ENCODE assay signal across 23 cellular contexts in genomic region chr9:123304340-123304691, GRCh38. TPM values are rescaled to one million over a fixed set of nuclear protein-coding genes. Genes with fewer than 3 reads are reported as not detected.
A peak's percentile ranks its signal among the peaks of the same experiment; 100 is the strongest.
DNase-seq lines count a peak whose midpoint lies in the region; ATAC-seq lines count a peak whose summit lies in the region.
"Had no signal": no experiment of that assay in that cellular context is flagged by ENCODE, and none has a peak within 500 bp of the region (broad histone marks: within the 10 kb centered on the region; RNA-seq: fewer than 3 reads in every experiment).

No MANE protein-coding gene starts in this region.

- H3K4me1 ChIP-seq in Karpas-422 (ENCODE audit: low read length), result peaks cover 15% of the 10 kb centered on the region
- H3K4me1 ChIP-seq: lower lobe of right lung had no signal

- ATAC-seq in stimulated activated naive CD8-positive, alpha-beta T cell treated with anti-CD3 and anti-CD28 coated beads, Interleukin-15, amount 100 ng/mL, for 72 hours, result no peak
- ATAC-seq in stimulated activated naive CD8-positive, alpha-beta T cell treated with anti-CD3 and anti-CD28 coated beads, Interleukin-15, Interleukin-2, amounts not matched to agents 100 U/mL and 50 U/mL, for 24 hours, result no peak
- no peak for ATAC-seq in central memory CD8-positive, alpha-beta T cell (replicated peaks; ENCODE audit: extremely low read depth, poor library complexity, severe bottlenecking)
- ATAC-seq in stimulated activated naive B cell treated with anti-CD40 and anti-IgM and Interleukin-4, amounts not matched to agents 10 μg/mL and 1 μg/mL and 100 μg/mL, for 72 hours (replicated peaks), result no peak
- ATAC-seq in GM21360 (IDR thresholded peaks at IDR 0.05; ENCODE audit: unreplicated experiment), result no peak
- ATAC-seq: esophagus mucosa had no signal

- peaks cover 3% of the 10 kb centered on the region for H3K36me3 Mint-ChIP-seq in central memory CD8-positive, alpha-beta T cell (ENCODE audit: insufficient read depth)
- H3K36me3 Mint-ChIP-seq in stimulated activated naive B cell treated with anti-CD40 and anti-IgM and Interleukin-4, amounts not matched to agents 10 μg/mL and 1 μg/mL and 100 μg/mL, for 72 hours, result no peaks in the 10 kb centered on the region
- H3K36me3 Mint-ChIP-seq: brain had no signal

- peak overlapping the region in 1 of 2 donors; percentile 75 for H3K27ac Mint-ChIP-seq in stimulated activated naive CD8-positive, alpha-beta T cell treated with anti-CD3 and anti-CD28 coated beads, Interleukin-15, amount 100 ng/mL, for 72 hours
- peak overlapping the region; percentile 95 for H3K27ac Mint-ChIP-seq in central memory CD8-positive, alpha-beta T cell (ENCODE audit: low read depth)
- H3K27ac Mint-ChIP-seq in stimulated activated naive B cell treated with anti-CD40 and anti-IgM and Interleukin-4, amounts not matched to agents 10 μg/mL and 1 μg/mL and 100 μg/mL, for 72 hours, result peak overlapping the region; percentile 86
- H3K27ac Mint-ChIP-seq: brain had no signal

- H3K9me2 ChIP-seq in Karpas-422 (replicated peaks; ENCODE audit: insufficient read depth, low read length), result no peaks in the 10 kb centered on the region

- no peaks in the 10 kb centered on the region for H3K9me3 ChIP-seq in Karpas-422 (ENCODE audit: low read length)
- H3K9me3 ChIP-seq: lower lobe of right lung, tibial nerve had no signal

- no peaks in the 10 kb centered on the region for H4K20me1 ChIP-seq in Karpas-422 (ENCODE audit: insufficient read depth, low read depth, low read length)

- H3K27me3 Mint-ChIP-seq in stimulated activated naive CD8-positive, alpha-beta T cell treated with anti-CD3 and anti-CD28 coated beads, Interleukin-15, amount 100 ng/mL, for 72 hours, result no peaks in the 10 kb centered on the region
- no peaks in the 10 kb centered on the region for H3K27me3 Mint-ChIP-seq in central memory CD8-positive, alpha-beta T cell
- no peaks in the 10 kb centered on the region for H3K27me3 Mint-ChIP-seq in stimulated activated naive B cell treated with anti-CD40 and anti-IgM and Interleukin-4, amounts not matched to agents 10 μg/mL and 1 μg/mL and 100 μg/mL, for 72 hours
- H3K27me3 Mint-ChIP-seq: activated B cell treated with CpG ODN at 0.5 μM for 24 hours; stimulated activated naive CD8-positive, alpha-beta T cell treated with anti-CD3 and anti-CD28 coated beads, Interleukin-15, Interleukin-2, amounts not matched to agents 100 ng/mL and 50 ng/mL, for 24 hours had no signal

- peaks cover 42% of the 10 kb centered on the region for H3K4me1 Mint-ChIP-seq in stimulated activated naive CD8-positive, alpha-beta T cell treated with anti-CD3 and anti-CD28 coated beads, Interleukin-15, amount 100 ng/mL, for 72 hours
- peaks cover 44% of the 10 kb centered on the region for H3K4me1 Mint-ChIP-seq in central memory CD8-positive, alpha-beta T cell
- peaks cover 16 to 17% of the 10 kb centered on the region in 2 donors for H3K4me1 Mint-ChIP-seq in stimulated activated naive B cell treated with anti-CD40 and anti-IgM and Interleukin-4, amounts not matched to agents 10 μg/mL and 1 μg/mL and 100 μg/mL, for 72 hours

- no peak overlapping the region for H2AFZ ChIP-seq in Karpas-422 (ENCODE audit: low read length)

- DNase-seq in stimulated activated naive CD8-positive, alpha-beta T cell treated with anti-CD3 and anti-CD28 coated beads, Interleukin-15, amount 100 ng/mL, for 72 hours, result no peak
- no peak for DNase-seq in stimulated activated naive CD8-positive, alpha-beta T cell treated with anti-CD3 and anti-CD28 coated beads, Interleukin-15, Interleukin-2, amounts not matched to agents 100 U/mL and 50 U/mL, for 24 hours
- DNase-seq in Karpas-422 (no peak), HPDE6-E6E7 (ENCODE audit: extremely low spot score) (no peak)
- no peak for DNase-seq in central memory CD8-positive, alpha-beta T cell (ENCODE audit: low spot score in 2 of 2)
- no peak for DNase-seq in stimulated activated naive B cell treated with anti-CD40 and anti-IgM and Interleukin-4, amounts not matched to agents 10 μg/mL and 1 μg/mL and 100 μg/mL, for 72 hours
- DNase-seq in activated CD4-positive, alpha-beta T cell treated with anti-CD3 and anti-CD28 coated beads for 48 hours, result no peak
- DNase-seq: activated B cell treated with CpG ODN at 0.5 μM for 24 hours; COR-L47; effector CD8-positive, alpha-beta T cell; foreskin melanocyte; lower lobe of right lung; MM.1S; NCI-H510A had no signal

- peak overlapping the region; percentile 38; the same call in 1 of the 2 replicates for H3K9ac ChIP-seq in Karpas-422 (ENCODE audit: low read length)

- no peak overlapping the region for H3K27ac ChIP-seq in Karpas-422 (ENCODE audit: low read length)
- H3K27ac ChIP-seq: HL-60, lower lobe of right lung, tibial nerve had no signal

- H3K4me2 ChIP-seq in Karpas-422 (ENCODE audit: low read depth, low read length, poor library complexity, severe bottlenecking), result peak overlapping the region; percentile 66

- H3K4me3 ChIP-seq in Karpas-422 (ENCODE audit: low read length), result peak overlapping the region; percentile 48; the same call in 1 of the 2 replicates
- H3K4me3 ChIP-seq: lower lobe of right lung, tibial nerve had no signal

- H3K36me3 ChIP-seq in Karpas-422 (ENCODE audit: insufficient read depth, low read length), result no peaks in the 10 kb centered on the region
- H3K36me3 ChIP-seq: lower lobe of right lung, tibial nerve had no signal

- H3K4me3 Mint-ChIP-seq in stimulated activated naive CD8-positive, alpha-beta T cell treated with anti-CD3 and anti-CD28 coated beads, Interleukin-15, amount 100 ng/mL, for 72 hours, result peak overlapping the region; percentile 55 to 70
- H3K4me3 Mint-ChIP-seq in central memory CD8-positive, alpha-beta T cell, result peak overlapping the region; percentile 69
- H3K4me3 Mint-ChIP-seq in stimulated activated naive B cell treated with anti-CD40 and anti-IgM and Interleukin-4, amounts not matched to agents 10 μg/mL and 1 μg/mL and 100 μg/mL, for 72 hours, result no peak overlapping the region
- H3K4me3 Mint-ChIP-seq: brain had no signal

- H3K79me2 ChIP-seq in Karpas-422 (ENCODE audit: low read length), result no peaks in the 10 kb centered on the region

- no peaks in the 10 kb centered on the region for H3K9me3 Mint-ChIP-seq in stimulated activated naive CD8-positive, alpha-beta T cell treated with anti-CD3 and anti-CD28 coated beads, Interleukin-15, amount 100 ng/mL, for 72 hours
- H3K9me3 Mint-ChIP-seq in central memory CD8-positive, alpha-beta T cell, result no peaks in the 10 kb centered on the region
- no peaks in the 10 kb centered on the region for H3K9me3 Mint-ChIP-seq in stimulated activated naive B cell treated with anti-CD40 and anti-IgM and Interleukin-4, amounts not matched to agents 10 μg/mL and 1 μg/mL and 100 μg/mL, for 72 hours
- H3K9me3 Mint-ChIP-seq: activated B cell treated with CpG ODN at 0.5 μM for 24 hours; activated CD4-positive, alpha-beta memory T cell treated with anti-CD3 and anti-CD28 coated beads, Interleukin-2, amount 10 ng/mL, durations not matched to agents 7 days and 5 days; stimulated activated naive CD8-positive, alpha-beta T cell treated with anti-CD3 and anti-CD28 coated beads, Interleukin-15, Interleukin-2, amounts not matched to agents 100 ng/mL and 50 ng/mL, for 24 hours had no signal

- H3K27me3 ChIP-seq in Karpas-422 (ENCODE audit: low read length), result no peaks in the 10 kb centered on the region
- H3K27me3 ChIP-seq: tibial nerve had no signal

RNA-seq across cellular contexts. Expression of gene STRBP, which starts 35.9 kb away (rescaled TPM):
- 129 and 137 TPM in 2 replicates for total RNA-seq in Karpas-422 (2014; rRNA removed; shearing (Covaris generic); ENCODE audit: low replicate concordance)

RNA-seq across cellular contexts. Expression of gene CRB2, which starts 51.7 kb away (rescaled TPM):
- not detected in 2 replicates for total RNA-seq in Karpas-422 (2014; rRNA removed; shearing (Covaris generic); ENCODE audit: low replicate concordance)
- total RNA-seq: esophagus mucosa, H4, lower lobe of right lung, SK-MEL-5 had no signal

Comparison
In these comparisons a context has a peak if more than half of its experiments do, and no peak if none do; other contexts are left out.
1. H3K4me3 Mint-ChIP-seq: peak in stimulated activated naive CD8-positive, alpha-beta T cell treated with anti-CD3 and anti-CD28 coated beads, Interleukin-15, amount 100 ng/mL, for 72 hours (2 of 2) and central memory CD8-positive, alpha-beta T cell (single experiment); none in stimulated activated naive B cell treated with anti-CD40 and anti-IgM and Interleukin-4, amounts not matched to agents 10 μg/mL and 1 μg/mL and 100 μg/mL, for 72 hours (0 of 2).